In the genomic region with DNA sequence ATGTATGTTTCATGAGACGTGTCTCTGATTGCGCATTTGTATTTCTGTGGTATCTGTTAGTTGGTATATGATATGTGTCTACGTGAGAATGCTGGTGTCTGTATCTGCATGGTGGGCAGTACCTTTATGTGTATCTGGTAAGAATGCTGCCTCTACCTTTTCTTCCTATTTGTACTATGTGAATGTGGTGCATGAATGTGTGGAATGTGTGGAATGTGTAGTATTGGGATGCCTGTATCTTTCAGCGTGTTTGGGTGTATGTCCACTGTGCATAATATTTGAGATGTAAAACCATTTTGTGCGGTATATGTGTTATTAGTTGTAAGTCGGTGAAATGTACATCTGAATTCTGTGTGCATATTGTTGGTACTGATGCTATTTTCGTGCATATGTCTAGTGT, we compare ENCODE assay signal across 2 cellular contexts.
TF ChIP-seq lines count a peak whose summit lies in the region.

No MANE protein-coding gene starts in this region.

TF ChIP-seq in GM23338, 12 proteins besides CTCF, POLR2A, EP300 and RAD21 (continues in another document):
- TF ChIP-seq, protein P1, sequence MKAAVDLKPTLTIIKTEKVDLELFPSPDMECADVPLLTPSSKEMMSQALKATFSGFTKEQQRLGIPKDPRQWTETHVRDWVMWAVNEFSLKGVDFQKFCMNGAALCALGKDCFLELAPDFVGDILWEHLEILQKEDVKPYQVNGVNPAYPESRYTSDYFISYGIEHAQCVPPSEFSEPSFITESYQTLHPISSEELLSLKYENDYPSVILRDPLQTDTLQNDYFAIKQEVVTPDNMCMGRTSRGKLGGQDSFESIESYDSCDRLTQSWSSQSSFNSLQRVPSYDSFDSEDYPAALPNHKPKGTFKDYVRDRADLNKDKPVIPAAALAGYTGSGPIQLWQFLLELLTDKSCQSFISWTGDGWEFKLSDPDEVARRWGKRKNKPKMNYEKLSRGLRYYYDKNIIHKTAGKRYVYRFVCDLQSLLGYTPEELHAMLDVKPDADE (IDR thresholded peaks at IDR 0.05): no peak
- TF ChIP-seq POLR2AphosphoS5 (IDR thresholded peaks at IDR 0.05; ENCODE audit: low read depth) (no peak), EZH2phosphoT487 (IDR thresholded peaks at IDR 0.05; ENCODE audit: unreplicated experiment) (no peak), ZNF114 (CRISPR knock-in tag; IDR thresholded peaks at IDR 0.05) (no peak), JUNB (IDR thresholded peaks at IDR 0.05; ENCODE audit: unreplicated experiment) (no peak), STAT1 (IDR thresholded peaks at IDR 0.05; ENCODE audit: unreplicated experiment) (no peak), EZH2 (IDR thresholded peaks at IDR 0.05; ENCODE audit: low read depth, unreplicated experiment) (no peak), CREB1 (CRISPR knock-in tag; IDR thresholded peaks at IDR 0.05; ENCODE audit: low read depth) (no peak), NANOG (IDR thresholded peaks at IDR 0.05; ENCODE audit: borderline replicate concordance) (no peak)
- TF ChIP-seq, protein P2, sequence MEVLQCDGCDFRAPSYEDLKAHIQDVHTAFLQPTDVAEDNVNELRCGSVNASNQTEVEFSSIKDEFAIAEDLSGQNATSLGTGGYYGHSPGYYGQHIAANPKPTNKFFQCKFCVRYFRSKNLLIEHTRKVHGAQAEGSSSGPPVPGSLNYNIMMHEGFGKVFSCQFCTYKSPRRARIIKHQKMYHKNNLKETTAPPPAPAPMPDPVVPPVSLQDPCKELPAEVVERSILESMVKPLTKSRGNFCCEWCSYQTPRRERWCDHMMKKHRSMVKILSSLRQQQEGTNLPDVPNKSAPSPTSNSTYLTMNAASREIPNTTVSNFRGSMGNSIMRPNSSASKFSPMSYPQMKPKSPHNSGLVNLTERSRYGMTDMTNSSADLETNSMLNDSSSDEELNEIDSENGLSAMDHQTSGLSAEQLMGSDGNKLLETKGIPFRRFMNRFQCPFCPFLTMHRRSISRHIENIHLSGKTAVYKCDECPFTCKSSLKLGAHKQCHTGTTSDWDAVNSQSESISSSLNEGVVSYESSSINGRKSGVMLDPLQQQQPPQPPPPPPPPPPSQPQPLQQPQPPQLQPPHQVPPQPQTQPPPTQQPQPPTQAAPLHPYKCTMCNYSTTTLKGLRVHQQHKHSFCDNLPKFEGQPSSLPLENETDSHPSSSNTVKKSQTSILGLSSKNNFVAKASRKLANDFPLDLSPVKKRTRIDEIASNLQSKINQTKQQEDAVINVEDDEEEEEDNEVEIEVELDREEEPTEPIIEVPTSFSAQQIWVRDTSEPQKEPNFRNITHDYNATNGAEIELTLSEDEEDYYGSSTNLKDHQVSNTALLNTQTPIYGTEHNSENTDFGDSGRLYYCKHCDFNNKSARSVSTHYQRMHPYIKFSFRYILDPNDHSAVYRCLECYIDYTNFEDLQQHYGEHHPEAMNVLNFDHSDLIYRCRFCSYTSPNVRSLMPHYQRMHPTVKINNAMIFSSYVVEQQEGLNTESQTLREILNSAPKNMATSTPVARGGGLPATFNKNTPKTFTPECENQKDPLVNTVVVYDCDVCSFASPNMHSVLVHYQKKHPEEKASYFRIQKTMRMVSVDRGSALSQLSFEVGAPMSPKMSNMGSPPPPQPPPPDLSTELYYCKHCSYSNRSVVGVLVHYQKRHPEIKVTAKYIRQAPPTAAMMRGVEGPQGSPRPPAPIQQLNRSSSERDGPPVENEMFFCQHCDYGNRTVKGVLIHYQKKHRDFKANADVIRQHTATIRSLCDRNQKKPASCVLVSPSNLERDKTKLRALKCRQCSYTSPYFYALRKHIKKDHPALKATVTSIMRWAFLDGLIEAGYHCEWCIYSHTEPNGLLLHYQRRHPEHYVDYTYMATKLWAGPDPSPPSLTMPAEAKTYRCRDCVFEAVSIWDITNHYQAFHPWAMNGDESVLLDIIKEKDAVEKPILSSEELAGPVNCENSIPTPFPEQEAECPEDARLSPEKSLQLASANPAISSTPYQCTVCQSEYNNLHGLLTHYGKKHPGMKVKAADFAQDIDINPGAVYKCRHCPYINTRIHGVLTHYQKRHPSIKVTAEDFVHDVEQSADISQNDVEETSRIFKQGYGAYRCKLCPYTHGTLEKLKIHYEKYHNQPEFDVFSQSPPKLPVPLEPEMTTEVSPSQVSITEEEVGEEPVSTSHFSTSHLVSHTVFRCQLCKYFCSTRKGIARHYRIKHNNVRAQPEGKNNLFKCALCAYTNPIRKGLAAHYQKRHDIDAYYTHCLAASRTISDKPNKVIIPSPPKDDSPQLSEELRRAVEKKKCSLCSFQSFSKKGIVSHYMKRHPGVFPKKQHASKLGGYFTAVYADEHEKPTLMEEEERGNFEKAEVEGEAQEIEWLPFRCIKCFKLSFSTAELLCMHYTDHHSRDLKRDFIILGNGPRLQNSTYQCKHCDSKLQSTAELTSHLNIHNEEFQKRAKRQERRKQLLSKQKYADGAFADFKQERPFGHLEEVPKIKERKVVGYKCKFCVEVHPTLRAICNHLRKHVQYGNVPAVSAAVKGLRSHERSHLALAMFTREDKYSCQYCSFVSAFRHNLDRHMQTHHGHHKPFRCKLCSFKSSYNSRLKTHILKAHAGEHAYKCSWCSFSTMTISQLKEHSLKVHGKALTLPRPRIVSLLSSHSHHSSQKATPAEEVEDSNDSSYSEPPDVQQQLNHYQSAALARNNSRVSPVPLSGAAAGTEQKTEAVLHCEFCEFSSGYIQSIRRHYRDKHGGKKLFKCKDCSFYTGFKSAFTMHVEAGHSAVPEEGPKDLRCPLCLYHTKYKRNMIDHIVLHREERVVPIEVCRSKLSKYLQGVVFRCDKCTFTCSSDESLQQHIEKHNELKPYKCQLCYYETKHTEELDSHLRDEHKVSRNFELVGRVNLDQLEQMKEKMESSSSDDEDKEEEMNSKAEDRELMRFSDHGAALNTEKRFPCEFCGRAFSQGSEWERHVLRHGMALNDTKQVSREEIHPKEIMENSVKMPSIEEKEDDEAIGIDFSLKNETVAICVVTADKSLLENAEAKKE (CRISPR knock-in tag; IDR thresholded peaks at IDR 0.05): no peak

TF ChIP-seq in H1, 55 proteins besides CTCF, POLR2A, EP300 and RAD21:
- peak; percentile 89 for TF ChIP-seq TEAD4 (IDR thresholded peaks at IDR 0.05; ENCODE audit: low read depth, low read length)
- TF ChIP-seq, protein P3, sequence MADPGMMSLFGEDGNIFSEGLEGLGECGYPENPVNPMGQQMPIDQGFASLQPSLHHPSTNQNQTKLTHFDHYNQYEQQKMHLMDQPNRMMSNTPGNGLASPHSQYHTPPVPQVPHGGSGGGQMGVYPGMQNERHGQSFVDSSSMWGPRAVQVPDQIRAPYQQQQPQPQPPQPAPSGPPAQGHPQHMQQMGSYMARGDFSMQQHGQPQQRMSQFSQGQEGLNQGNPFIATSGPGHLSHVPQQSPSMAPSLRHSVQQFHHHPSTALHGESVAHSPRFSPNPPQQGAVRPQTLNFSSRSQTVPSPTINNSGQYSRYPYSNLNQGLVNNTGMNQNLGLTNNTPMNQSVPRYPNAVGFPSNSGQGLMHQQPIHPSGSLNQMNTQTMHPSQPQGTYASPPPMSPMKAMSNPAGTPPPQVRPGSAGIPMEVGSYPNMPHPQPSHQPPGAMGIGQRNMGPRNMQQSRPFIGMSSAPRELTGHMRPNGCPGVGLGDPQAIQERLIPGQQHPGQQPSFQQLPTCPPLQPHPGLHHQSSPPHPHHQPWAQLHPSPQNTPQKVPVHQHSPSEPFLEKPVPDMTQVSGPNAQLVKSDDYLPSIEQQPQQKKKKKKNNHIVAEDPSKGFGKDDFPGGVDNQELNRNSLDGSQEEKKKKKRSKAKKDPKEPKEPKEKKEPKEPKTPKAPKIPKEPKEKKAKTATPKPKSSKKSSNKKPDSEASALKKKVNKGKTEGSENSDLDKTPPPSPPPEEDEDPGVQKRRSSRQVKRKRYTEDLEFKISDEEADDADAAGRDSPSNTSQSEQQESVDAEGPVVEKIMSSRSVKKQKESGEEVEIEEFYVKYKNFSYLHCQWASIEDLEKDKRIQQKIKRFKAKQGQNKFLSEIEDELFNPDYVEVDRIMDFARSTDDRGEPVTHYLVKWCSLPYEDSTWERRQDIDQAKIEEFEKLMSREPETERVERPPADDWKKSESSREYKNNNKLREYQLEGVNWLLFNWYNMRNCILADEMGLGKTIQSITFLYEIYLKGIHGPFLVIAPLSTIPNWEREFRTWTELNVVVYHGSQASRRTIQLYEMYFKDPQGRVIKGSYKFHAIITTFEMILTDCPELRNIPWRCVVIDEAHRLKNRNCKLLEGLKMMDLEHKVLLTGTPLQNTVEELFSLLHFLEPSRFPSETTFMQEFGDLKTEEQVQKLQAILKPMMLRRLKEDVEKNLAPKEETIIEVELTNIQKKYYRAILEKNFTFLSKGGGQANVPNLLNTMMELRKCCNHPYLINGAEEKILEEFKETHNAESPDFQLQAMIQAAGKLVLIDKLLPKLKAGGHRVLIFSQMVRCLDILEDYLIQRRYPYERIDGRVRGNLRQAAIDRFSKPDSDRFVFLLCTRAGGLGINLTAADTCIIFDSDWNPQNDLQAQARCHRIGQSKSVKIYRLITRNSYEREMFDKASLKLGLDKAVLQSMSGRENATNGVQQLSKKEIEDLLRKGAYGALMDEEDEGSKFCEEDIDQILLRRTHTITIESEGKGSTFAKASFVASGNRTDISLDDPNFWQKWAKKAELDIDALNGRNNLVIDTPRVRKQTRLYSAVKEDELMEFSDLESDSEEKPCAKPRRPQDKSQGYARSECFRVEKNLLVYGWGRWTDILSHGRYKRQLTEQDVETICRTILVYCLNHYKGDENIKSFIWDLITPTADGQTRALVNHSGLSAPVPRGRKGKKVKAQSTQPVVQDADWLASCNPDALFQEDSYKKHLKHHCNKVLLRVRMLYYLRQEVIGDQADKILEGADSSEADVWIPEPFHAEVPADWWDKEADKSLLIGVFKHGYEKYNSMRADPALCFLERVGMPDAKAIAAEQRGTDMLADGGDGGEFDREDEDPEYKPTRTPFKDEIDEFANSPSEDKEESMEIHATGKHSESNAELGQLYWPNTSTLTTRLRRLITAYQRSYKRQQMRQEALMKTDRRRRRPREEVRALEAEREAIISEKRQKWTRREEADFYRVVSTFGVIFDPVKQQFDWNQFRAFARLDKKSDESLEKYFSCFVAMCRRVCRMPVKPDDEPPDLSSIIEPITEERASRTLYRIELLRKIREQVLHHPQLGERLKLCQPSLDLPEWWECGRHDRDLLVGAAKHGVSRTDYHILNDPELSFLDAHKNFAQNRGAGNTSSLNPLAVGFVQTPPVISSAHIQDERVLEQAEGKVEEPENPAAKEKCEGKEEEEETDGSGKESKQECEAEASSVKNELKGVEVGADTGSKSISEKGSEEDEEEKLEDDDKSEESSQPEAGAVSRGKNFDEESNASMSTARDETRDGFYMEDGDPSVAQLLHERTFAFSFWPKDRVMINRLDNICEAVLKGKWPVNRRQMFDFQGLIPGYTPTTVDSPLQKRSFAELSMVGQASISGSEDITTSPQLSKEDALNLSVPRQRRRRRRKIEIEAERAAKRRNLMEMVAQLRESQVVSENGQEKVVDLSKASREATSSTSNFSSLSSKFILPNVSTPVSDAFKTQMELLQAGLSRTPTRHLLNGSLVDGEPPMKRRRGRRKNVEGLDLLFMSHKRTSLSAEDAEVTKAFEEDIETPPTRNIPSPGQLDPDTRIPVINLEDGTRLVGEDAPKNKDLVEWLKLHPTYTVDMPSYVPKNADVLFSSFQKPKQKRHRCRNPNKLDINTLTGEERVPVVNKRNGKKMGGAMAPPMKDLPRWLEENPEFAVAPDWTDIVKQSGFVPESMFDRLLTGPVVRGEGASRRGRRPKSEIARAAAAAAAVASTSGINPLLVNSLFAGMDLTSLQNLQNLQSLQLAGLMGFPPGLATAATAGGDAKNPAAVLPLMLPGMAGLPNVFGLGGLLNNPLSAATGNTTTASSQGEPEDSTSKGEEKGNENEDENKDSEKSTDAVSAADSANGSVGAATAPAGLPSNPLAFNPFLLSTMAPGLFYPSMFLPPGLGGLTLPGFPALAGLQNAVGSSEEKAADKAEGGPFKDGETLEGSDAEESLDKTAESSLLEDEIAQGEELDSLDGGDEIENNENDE (IDR thresholded peaks at IDR 0.05; ENCODE audit: insufficient replicate concordance, low read length): no peak
